Comparison of ENCODE assay signal across 8 cellular contexts in genomic region chr3:172635588-172635987, GRCh38.
DNase-seq lines count a peak whose midpoint lies in the region; ATAC-seq and TF ChIP-seq lines count a peak whose summit lies in the region.

No MANE protein-coding gene starts in this region.

- in situ Hi-C loops in transverse colon (cut with MboI; ENCODE audit: low pct_ligation_motif_present in 1 of 4, low pct_unique_long_range_greater_than_20kb in 1 of 4, low sequenced_read_pairs in 3 of 4): no loop called here

- H3K36me3 Mint-ChIP-seq in activated CD4-positive, alpha-beta memory T cell treated with anti-CD3 and anti-CD28 coated beads, Interleukin-2, amount 10 ng/mL, durations not matched to agents 7 days and 5 days (ENCODE audit: low read depth): peaks cover 3% of the 10 kb centered on the region

- H3K27me3 Mint-ChIP-seq in activated CD4-positive, alpha-beta memory T cell treated with anti-CD3 and anti-CD28 coated beads, Interleukin-2, amount 10 ng/mL, durations not matched to agents 7 days and 5 days: no peaks in the 10 kb centered on the region

- intact Hi-C loops in transverse colon (cut with DNase I; ENCODE audit: low total_unique reads): loop anchor here (5.0 kb wide), 1 partner anchor 768 kb away; no protein-coding TSS in a partner anchor
- intact Hi-C loops in A673 (cut with micrococcal nuclease; ENCODE audit: unreplicated experiment): no loop called here

- H3K4me3 ChIP-seq in transverse colon (no peak overlapping the region), A673 (ENCODE audit: low read depth, low read length, poor library complexity, severe bottlenecking) (no peak overlapping the region)

- BruUV-seq in A673 (replicated peaks; lab: Mats Ljungman, UMichigan): no TSS peak

- no peak for TF ChIP-seq EP300 in transverse colon (IDR thresholded peaks at IDR 0.05; ENCODE audit: low read depth)

- H3K4me3 Mint-ChIP-seq in activated CD4-positive, alpha-beta memory T cell treated with anti-CD3 and anti-CD28 coated beads, Interleukin-2, amount 10 ng/mL, durations not matched to agents 7 days and 5 days: no peak overlapping the region

- H3K4me1 Mint-ChIP-seq in activated CD4-positive, alpha-beta memory T cell treated with anti-CD3 and anti-CD28 coated beads, Interleukin-2, amount 10 ng/mL, durations not matched to agents 7 days and 5 days: peaks cover 14% of the 10 kb centered on the region

- H3K27me3 ChIP-seq in transverse colon (no peaks in the 10 kb centered on the region), A673 (replicated peaks; ENCODE audit: insufficient read depth, low read depth, low read length, poor library complexity) (no peaks in the 10 kb centered on the region)

- 54 to 67% methylated on average over 3 of the region's 3 CpGs for WGBS in transverse colon (ENCODE audit: low coverage in 1 of 2), 2 donors

- H3K9me3 ChIP-seq in transverse colon (no peaks in the 10 kb centered on the region), A673 (ENCODE audit: low read depth, low read length, poor library complexity, severe bottlenecking) (no peaks in the 10 kb centered on the region)

- TF ChIP-seq CTCF in transverse colon (IDR thresholded peaks at IDR 0.05) (no peak), A673 (conservative IDR thresholded peaks at IDR 0.05; ENCODE audit: low read depth, low read length) (no peak)

- no peaks in the 10 kb centered on the region for H3K9me3 Mint-ChIP-seq in activated CD4-positive, alpha-beta memory T cell treated with anti-CD3 and anti-CD28 coated beads, Interleukin-2, amount 10 ng/mL, durations not matched to agents 7 days and 5 days

- CTCF ChIA-PET in activated CD4-positive, alpha-beta memory T cell treated with anti-CD3 and anti-CD28 coated beads, Interleukin-2, amount 10 ng/mL, durations not matched to agents 7 days and 5 days (lab: Charles Lee): interaction anchor here (0.8 to 2.8 kb wide), 2 partner anchors 12 to 174 kb away, joined by 4 to 18 read pairs; no protein-coding TSS in a partner anchor
- CTCF ChIA-PET in A673 (lab: Charles Lee): no interaction called here

- H3K4me1 ChIP-seq in transverse colon: peaks cover 0 to 8% (median 0%) of the 10 kb centered on the region in 4 donors
- no peaks in the 10 kb centered on the region for H3K4me1 ChIP-seq in A673 (ENCODE audit: insufficient read depth, low read length, poor library complexity, severe bottlenecking)

- H3K36me3 ChIP-seq in transverse colon (no peaks in the 10 kb centered on the region), A673 (ENCODE audit: insufficient read depth, low read length, poor library complexity, severe bottlenecking) (no peaks in the 10 kb centered on the region)

- peak; percentile 100 for ATAC-seq in GM19023 (IDR thresholded peaks at IDR 0.05; ENCODE audit: unreplicated experiment)
- peak; percentile 98 for ATAC-seq in HG03064 (IDR thresholded peaks at IDR 0.05; ENCODE audit: low read depth, unreplicated experiment)

- POLR2A ChIA-PET in activated CD4-positive, alpha-beta memory T cell treated with anti-CD3 and anti-CD28 coated beads, Interleukin-2, amount 10 ng/mL, durations not matched to agents 7 days and 5 days (lab: Charles Lee): no interaction called here
- POLR2A ChIA-PET in A673 (lab: Charles Lee; ENCODE audit: low non-redundant PET): no interaction called here

- H3K27ac ChIP-seq in transverse colon (no peak overlapping the region), A673 (ENCODE audit: low read depth, low read length, poor library complexity, severe bottlenecking) (no peak overlapping the region)

- peak overlapping the region; percentile 57 for H3K27ac Mint-ChIP-seq in activated CD4-positive, alpha-beta memory T cell treated with anti-CD3 and anti-CD28 coated beads, Interleukin-2, amount 10 ng/mL, durations not matched to agents 7 days and 5 days

- TF ChIP-seq POLR2A in transverse colon (IDR thresholded peaks at IDR 0.05): no peak

- DNase-seq in 8988T: peak; percentile 23
- peak; percentile 23 for DNase-seq in activated CD4-positive, alpha-beta memory T cell treated with anti-CD3 and anti-CD28 coated beads, Interleukin-2, amount 10 ng/mL, durations not matched to agents 7 days and 5 days
- DNase-seq in NCI-H345 treated with DMSO at 0.1 percent for 48 hours (lab: John Stamatoyannopoulos, UW; ENCODE audit: unreplicated experiment): no peak
- no peak for DNase-seq in transverse colon
- no peak for DNase-seq in A673 (ENCODE audit: low spot score)
- no peak for DNase-seq in superior temporal gyrus (ENCODE audit: extremely low spot score)

Comparison
In these comparisons a context has a peak if more than half of its experiments do, and no peak if none do; other contexts are left out.
1. DNase-seq: peak in 8988T (single experiment) and activated CD4-positive, alpha-beta memory T cell treated with anti-CD3 and anti-CD28 coated beads, Interleukin-2, amount 10 ng/mL, durations not matched to agents 7 days and 5 days (single experiment); none in NCI-H345 treated with DMSO at 0.1 percent for 48 hours (single experiment), transverse colon (single experiment), A673 (single experiment) and superior temporal gyrus (single experiment).